In the genomic region with DNA sequence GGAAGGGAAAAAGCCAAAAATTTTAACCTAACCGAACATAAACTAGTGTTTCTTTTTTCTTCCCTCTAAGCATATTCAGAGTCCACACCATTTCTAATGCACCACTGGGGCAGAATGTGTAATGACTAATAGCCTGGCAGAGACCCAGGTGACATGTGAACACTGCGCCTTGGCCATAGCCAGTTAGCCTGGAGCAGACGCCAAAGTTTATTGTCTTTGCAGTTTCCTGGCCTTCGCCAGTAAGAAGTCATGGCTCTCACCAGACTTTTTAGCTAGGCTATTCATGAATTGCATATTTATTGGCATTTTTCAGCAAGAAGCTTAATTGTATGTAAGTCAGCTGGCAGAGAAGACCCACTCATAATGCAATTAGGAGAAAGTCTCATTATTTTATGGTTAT, we compare ENCODE assay signal across 8 cellular contexts.
A peak's percentile ranks its signal among the peaks of the same experiment; 100 is the strongest.
DNase-seq lines count a peak whose midpoint lies in the region; ATAC-seq, FAIRE-seq and TF ChIP-seq lines count a peak whose summit lies in the region.

No MANE protein-coding gene starts in this region.

- H3K36me3 ChIP-seq in ascending aorta (no peaks in the 10 kb centered on the region), small intestine (ENCODE audit: control insufficient read depth in 2 of 2, insufficient read depth in 2 of 2, low read length in 2 of 2) (no peaks in the 10 kb centered on the region)
- H3K36me3 ChIP-seq in effector memory CD4-positive, alpha-beta T cell (ENCODE audit: control insufficient read depth, insufficient read depth, low read length): no peaks in the 10 kb centered on the region

- no peak for FAIRE-seq in small intestine (lab: Jason Lieb, UNC)

- H3K27ac ChIP-seq in ascending aorta (peak overlapping the region; percentile 68 to 72), small intestine (ENCODE audit: low read depth in 1 of 2, low read length in 1 of 2) (no peak overlapping the region)
- H3K27ac ChIP-seq in effector memory CD4-positive, alpha-beta T cell (ENCODE audit: insufficient read depth, low read length, poor library complexity, severe bottlenecking): no peak overlapping the region

- no peaks in the 10 kb centered on the region for H3K27me3 ChIP-seq in ascending aorta
- H3K27me3 ChIP-seq in small intestine (ENCODE audit: control insufficient read depth in 2 of 2, insufficient read depth in 2 of 2, low read length in 2 of 2): no peaks in the 10 kb centered on the region
- no peaks in the 10 kb centered on the region for H3K27me3 ChIP-seq in effector memory CD4-positive, alpha-beta T cell (replicated peaks; ENCODE audit: control insufficient read depth, insufficient read depth, low read length, poor library complexity, severe bottlenecking)

- peaks cover 0 to 7% of the 10 kb centered on the region in 2 donors for H3K4me1 ChIP-seq in ascending aorta
- no peaks in the 10 kb centered on the region for H3K4me1 ChIP-seq in small intestine (ENCODE audit: control insufficient read depth in 2 of 2, insufficient read depth in 1 of 2, low read depth in 1 of 2, low read length in 1 of 2)
- H3K4me1 ChIP-seq in effector memory CD4-positive, alpha-beta T cell (ENCODE audit: control insufficient read depth, insufficient read depth, low read length, poor library complexity, severe bottlenecking): no peaks in the 10 kb centered on the region

- 24 to 53% (median 52%) methylated on average over 4 of the region's 4 CpGs for WGBS in small intestine, 3 donors

- TF ChIP-seq CTCF in ascending aorta (IDR thresholded peaks at IDR 0.05): no peak

- intact Hi-C loops in ascending aorta (cut with DNase I) (no loop called here), Right ventricle myocardium superior (cut with DNase I) (no loop called here)

- H3K4me3 ChIP-seq in ascending aorta (no peak overlapping the region), small intestine (ENCODE audit: low read depth in 1 of 2, low read length in 2 of 2) (no peak overlapping the region)
- no peak overlapping the region for H3K4me3 ChIP-seq in effector memory CD4-positive, alpha-beta T cell (ENCODE audit: insufficient read depth, low read depth, low read length, poor library complexity, severe bottlenecking)

- no peaks in the 10 kb centered on the region for H3K9me3 ChIP-seq in ascending aorta
- no peaks in the 10 kb centered on the region for H3K9me3 ChIP-seq in small intestine (ENCODE audit: control insufficient read depth, low read depth)
- H3K9me3 ChIP-seq in effector memory CD4-positive, alpha-beta T cell (ENCODE audit: control insufficient read depth, low read length): no peaks in the 10 kb centered on the region

- peak; percentile 88 for ATAC-seq in Right ventricle myocardium superior (ENCODE audit: poor library complexity)
- ATAC-seq in GM18511 (IDR thresholded peaks at IDR 0.05; ENCODE audit: unreplicated experiment): no peak

- DNase-seq in H4 (ENCODE audit: low spot score): peak; percentile 94
- peak; percentile 37 to 87 for DNase-seq in ascending aorta (ENCODE audit: low spot score in 2 of 2)
- DNase-seq in Right ventricle myocardium superior: peak; percentile 62
- peak; percentile 5 for DNase-seq in small intestine
- no peak for DNase-seq in NCI-H1694 treated with DMSO at 0.1 percent for 48 hours (lab: John Stamatoyannopoulos, UW)
- no peak for DNase-seq in DMS79 treated with DMSO at 0.1 percent for 48 hours (lab: John Stamatoyannopoulos, UW)
- no peak for DNase-seq in effector memory CD4-positive, alpha-beta T cell

Comparison
In these comparisons a context has a peak if more than half of its experiments do, and no peak if none do; other contexts are left out.
1. DNase-seq: peak in H4 (single experiment), ascending aorta (2 of 2), Right ventricle myocardium superior (single experiment) and small intestine (single experiment); none in NCI-H1694 treated with DMSO at 0.1 percent for 48 hours (single experiment), DMS79 treated with DMSO at 0.1 percent for 48 hours (single experiment) and effector memory CD4-positive, alpha-beta T cell (0 of 3).
2. H3K27ac ChIP-seq: peak in ascending aorta (2 of 2); none in small intestine (0 of 2) and effector memory CD4-positive, alpha-beta T cell (single experiment).